In the genomic region with DNA sequence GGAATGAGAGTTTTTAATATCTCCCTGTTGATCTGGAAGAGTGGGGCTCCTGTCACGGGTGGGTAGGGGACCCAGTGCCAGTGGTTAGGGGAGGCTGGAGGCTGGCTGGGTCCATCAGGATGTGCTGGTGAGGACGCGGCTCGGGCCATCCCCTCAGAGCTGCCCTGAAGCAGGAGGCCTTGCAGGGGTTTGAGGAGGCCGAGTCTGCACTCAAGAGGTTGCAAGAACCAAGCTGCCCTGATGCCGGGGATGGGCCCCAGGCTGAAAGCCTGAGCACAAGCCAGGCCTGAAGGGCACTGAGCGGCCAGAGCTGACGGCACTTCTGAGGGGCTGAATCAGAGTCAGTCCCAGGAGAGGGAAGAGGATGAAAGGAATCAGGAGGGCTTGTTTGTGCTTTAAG, we compare ENCODE assay signal across 21 cellular contexts.
"Had no signal": no experiment of that assay in that cellular context is flagged by ENCODE, and none has a peak within 500 bp of the region (broad histone marks: within the 10 kb centered on the region; RNA-seq: fewer than 3 reads in every experiment).

No MANE protein-coding gene starts in this region.

- H3K4me3 Mint-ChIP-seq: naive thymus-derived CD4-positive, alpha-beta T cell; nephron progenitor cell had no signal

- ATAC-seq: gastrocnemius medialis; heart right ventricle; left lobe of liver; naive thymus-derived CD4-positive, alpha-beta T cell had no signal

- H3K4me1 ChIP-seq: gastrocnemius medialis, uterus had no signal

- H3K4me3 ChIP-seq: coronary artery, esophagus muscularis mucosa, gastrocnemius medialis, heart right ventricle, right atrium auricular region, suprapubic skin, tibial artery, upper lobe of left lung, uterus had no signal

- DNase-seq: effector memory CD4-positive, alpha-beta T cell; gastrocnemius medialis; heart right ventricle; hypothalamus; kidney glomerular epithelial cell; mammary epithelial cell; naive thymus-derived CD4-positive, alpha-beta T cell; nephron progenitor cell; posterior cingulate gyrus; small intestine; stimulated activated CD4-positive, alpha-beta T cell treated with anti-CD3 and anti-CD28 coated beads, Interleukin-12 subunit alpha, Interleukin-12 subunit beta, amount 100 ng/mL, for 4 hours; stimulated activated naive CD4-positive, alpha-beta T cell treated with Interleukin-2 at 50 U/mL for 16 hours; tibial artery; uterus had no signal

- H3K36me3 ChIP-seq: esophagus muscularis mucosa, gastrocnemius medialis, heart right ventricle, right atrium auricular region, suprapubic skin, tibial artery, upper lobe of left lung, uterus had no signal

- H3K27me3 Mint-ChIP-seq: naive thymus-derived CD4-positive, alpha-beta T cell had no signal

- H3K9me3 Mint-ChIP-seq: naive thymus-derived CD4-positive, alpha-beta T cell; nephron progenitor cell had no signal

- H3K27me3 ChIP-seq: gastrocnemius medialis, heart right ventricle, right atrium auricular region, suprapubic skin, tibial artery, upper lobe of left lung, uterus had no signal

- H3K9me3 ChIP-seq: esophagus muscularis mucosa, gastrocnemius medialis, heart right ventricle, right atrium auricular region, suprapubic skin, tibial artery, upper lobe of left lung, uterus had no signal

- H3K27ac ChIP-seq: coronary artery, epithelial cell of prostate, esophagus muscularis mucosa, gastrocnemius medialis, heart right ventricle, right atrium auricular region, suprapubic skin, tibial artery, upper lobe of left lung, uterus had no signal

- H3K27ac Mint-ChIP-seq: nephron progenitor cell had no signal
